ENCODE assay signal across 19 cellular contexts in genomic region chr2:60849165-60849564, GRCh38. TPM values are rescaled to one million over a fixed set of nuclear protein-coding genes. Genes with fewer than 3 reads are reported as not detected.
DNase-seq lines count a peak whose midpoint lies in the region; ATAC-seq and TF ChIP-seq lines count a peak whose summit lies in the region.
"Had no signal": no experiment of that assay in that cellular context is flagged by ENCODE, and none has a peak within 500 bp of the region (broad histone marks: within the 10 kb centered on the region; RNA-seq: fewer than 3 reads in every experiment).

No MANE protein-coding gene starts in this region.

- no peak overlapping the region for H4K8ac ChIP-seq in IMR-90 (ENCODE audit: low read depth in 2 of 2, low read length in 2 of 2)

- no peak overlapping the region for H3K4me2 ChIP-seq in IMR-90 (ENCODE audit: low read depth, low read length)

- in situ Hi-C loops in IMR-90 (cut with MboI; ENCODE audit: low sequenced_read_pairs) = no loop called here

- no peak overlapping the region for H2AK5ac ChIP-seq in IMR-90 (ENCODE audit: low read depth, low read length)

- no peak overlapping the region for H3K18ac ChIP-seq in IMR-90 (ENCODE audit: low read depth, low read length)

- no peaks in the 10 kb centered on the region for H3K9me3 ChIP-seq in IMR-90 (ENCODE audit: control insufficient read depth, insufficient read depth, low read length)
- H3K9me3 ChIP-seq: BE2C, Peyer's patch had no signal

- intact Hi-C loops in IMR-90 (cut with micrococcal nuclease) = no loop called here

- no peak overlapping the region for H2BK120ac ChIP-seq in IMR-90 (ENCODE audit: low read depth, low read length)

- no peaks in the 10 kb centered on the region for H4K20me1 ChIP-seq in IMR-90 (ENCODE audit: insufficient read depth, low read length)

- no peak overlapping the region for H4K91ac ChIP-seq in IMR-90 (ENCODE audit: insufficient read depth, low read depth, low read length)

- no peak overlapping the region for H2BK20ac ChIP-seq in IMR-90 (ENCODE audit: low read depth, low read length)

- H3K14ac ChIP-seq in IMR-90 (replicated peaks; ENCODE audit: low read depth, low read length) = no peak overlapping the region

- H3K4me3 ChIP-seq in IMR-90 (ENCODE audit: insufficient read depth, low read depth, low read length) (no peak overlapping the region), cardiac fibroblast (replicated peaks in 1 of 2; ENCODE audit: low read depth in 2 of 2, low read length in 2 of 2) (no peak overlapping the region), foreskin fibroblast (ENCODE audit: low read depth in 1 of 2, low read length in 2 of 2) (no peak overlapping the region)
- H3K4me3 ChIP-seq: Peyer's patch had no signal

- H2BK5ac ChIP-seq in IMR-90 (ENCODE audit: low read depth, low read length, poor library complexity, severe bottlenecking) = no peak overlapping the region

- H3K56ac ChIP-seq in IMR-90 (ENCODE audit: extremely low read depth, insufficient read depth, low read length) = no peak overlapping the region

- H3K27me3 ChIP-seq in IMR-90 (ENCODE audit: control insufficient read depth, insufficient read depth, low read length) = peaks cover 4% of the 10 kb centered on the region; the same call in 1 of the 2 replicates
- H3K27me3 ChIP-seq: BE2C, Peyer's patch had no signal

- no peak for ATAC-seq in IMR-90 (ENCODE audit: low read depth)
- no peak for ATAC-seq in GM21381 (IDR thresholded peaks at IDR 0.05; ENCODE audit: unreplicated experiment)
- ATAC-seq in HG02642 (IDR thresholded peaks at IDR 0.05; ENCODE audit: poor library complexity, unreplicated experiment) = no peak
- ATAC-seq: CD8-positive, alpha-beta T cell; HCT116; SK-N-SH treated with all-trans-retinoic acid at 6 μM for 48 hours had no signal

- H3K79me1 ChIP-seq in IMR-90 (ENCODE audit: low read depth in 1 of 2, low read length in 2 of 2) = no peaks in the 10 kb centered on the region

- H2BK15ac ChIP-seq in IMR-90 (ENCODE audit: low read depth, low read length) = no peak overlapping the region

- no peak overlapping the region for H2AFZ ChIP-seq in IMR-90 (replicated peaks; ENCODE audit: low read length, poor library complexity)

- H4K5ac ChIP-seq in IMR-90 (ENCODE audit: low read depth, low read length) = no peak overlapping the region

- CTCF ChIA-PET in IMR-90 (lab: Yijun Ruan, JAX) = interaction anchor here (0.7 to 1.1 kb wide), 2 partner anchors 11 to 207 kb away, joined by 3 read pairs; no protein-coding TSS in a partner anchor

- no peak overlapping the region for H3K23ac ChIP-seq in IMR-90 (ENCODE audit: low read depth, low read length)

- H3K36me3 ChIP-seq in IMR-90 (ENCODE audit: control insufficient read depth, insufficient read depth, low read length) = no peaks in the 10 kb centered on the region
- H3K36me3 ChIP-seq: BE2C, Peyer's patch had no signal

- TF ChIP-seq CTCF in IMR-90 (conservative IDR thresholded peaks at IDR 0.05; ENCODE audit: low read depth, low read length) = no peak
- TF ChIP-seq CTCF in cardiac fibroblast (IDR thresholded peaks at IDR 0.05; ENCODE audit: low read depth, low read length) = no peak
- TF ChIP-seq CTCF in foreskin fibroblast (IDR thresholded peaks at IDR 0.05; ENCODE audit: low read depth, low read length) = no peak

- no peak for TF ChIP-seq POLR2A in IMR-90 (IDR thresholded peaks at IDR 0.05; ENCODE audit: low read depth, low read length)

- POLR2A ChIA-PET in IMR-90 (lab: Charles Lee; ENCODE audit: unreplicated experiment) = no interaction called here

- H2AK9ac ChIP-seq in IMR-90 (replicated peaks; ENCODE audit: low read depth, low read length, poor library complexity) = no peak overlapping the region

- no peak overlapping the region for H3K27ac ChIP-seq in IMR-90 (ENCODE audit: insufficient read depth, low read length)
- H3K27ac ChIP-seq: Peyer's patch had no signal

- peak; percentile 41 for DNase-seq in EH (ENCODE audit: low read depth)
- DNase-seq in IMR-90 = peak; percentile 8
- DNase-seq in cardiac fibroblast (ENCODE audit: low read depth in 2 of 2) = peak; percentile 33 to 60
- DNase-seq in foreskin fibroblast = peak; percentile 2 to 23
- no peak for DNase-seq in H4 (ENCODE audit: low spot score)
- DNase-seq in activated CD4-positive, alpha-beta T cell treated with anti-CD3 and anti-CD28 coated beads for 48 hours = no peak
- DNase-seq: BE2C; CD8-positive, alpha-beta T cell; KBM-7; NCI-H1105 treated with DMSO at 0.1 percent for 48 hours; NCI-H187 treated with DMSO at 0.1 percent for 48 hours; NCI-H446 treated with DMSO at 0.1 percent for 48 hours; NCI-H774; Peyer's patch; SHP77 had no signal

- H3K9ac ChIP-seq in IMR-90 (ENCODE audit: low read depth, low read length) = no peak overlapping the region

- no peaks in the 10 kb centered on the region for H3K4me1 ChIP-seq in IMR-90 (ENCODE audit: control insufficient read depth, insufficient read depth, low read length)
- H3K4me1 ChIP-seq: BE2C, Peyer's patch had no signal

- no peak overlapping the region for H3K4ac ChIP-seq in IMR-90 (ENCODE audit: low read depth, low read length)

- no peak for TF ChIP-seq RAD21 in IMR-90 (IDR thresholded peaks at IDR 0.05; ENCODE audit: low read length)

- no CpG with 5 or more reads among the region's 5 CpGs for WGBS in IMR-90 (ENCODE audit: extremely low coverage in 2 of 2, insufficient read length in 1 of 2), 2 experiments

- no peaks in the 10 kb centered on the region for H3K9me1 ChIP-seq in IMR-90 (ENCODE audit: insufficient read depth, low read length)

- dilution Hi-C loops in IMR-90 (cut with HindIII; ENCODE audit: low sequenced_read_pairs, unreplicated experiment) = no loop called here

- no TSS peak for BruUV-seq in IMR-90 (replicated peaks; lab: Mats Ljungman, UMichigan)

TF ChIP-seq in IMR-90, 13 proteins besides CTCF, POLR2A, EP300 and RAD21:
- TF ChIP-seq CEBPB (IDR thresholded peaks at IDR 0.05; ENCODE audit: low read depth, low read length) = peak; percentile 47; the same call in 1 of the 2 replicates
- TF ChIP-seq BHLHE40 (IDR thresholded peaks at IDR 0.05; ENCODE audit: low read depth, low read length) = no peak
- no peak for TF ChIP-seq RFX5 (IDR thresholded peaks at IDR 0.05; ENCODE audit: low read depth, low read length)
- TF ChIP-seq CHD1 (IDR thresholded peaks at IDR 0.05; ENCODE audit: low read depth, low read length) = no peak
- no peak for TF ChIP-seq ELK1 (IDR thresholded peaks at IDR 0.05; ENCODE audit: borderline replicate concordance, low read depth, low read length)
- no peak for TF ChIP-seq FOS (IDR thresholded peaks at IDR 0.05; ENCODE audit: low read depth, low read length)

RNA-seq across cellular contexts. Expression of gene REL, which starts 32.2 kb away (rescaled TPM):
- 4.3 and 5.3 TPM in 2 replicates for total RNA-seq in IMR-90 (2012; rRNA removed)
- polyA plus RNA-seq in IMR-90 (2012; rRNA removed) = 1.2 and 1.3 TPM in 2 replicates
- polyA plus RNA-seq in IMR-90 (2012; cell fraction: cytosol; rRNA removed) = 0.12 and 0.21 TPM in 2 replicates
- polyA plus RNA-seq in IMR-90 (2012; cell fraction: nucleus; rRNA removed; ENCODE audit: low replicate concordance) = 0.38 and 3.6 TPM in 2 replicates
- total RNA-seq in H4 (2014; rRNA removed; shearing (Covaris generic)) = 2.9 and 3.0 TPM in 2 replicates

Comparison
In these comparisons a context has a peak if more than half of its experiments do, and no peak if none do; other contexts are left out.
1. DNase-seq: peak in EH (single experiment), IMR-90 (single experiment), cardiac fibroblast (2 of 2) and foreskin fibroblast (2 of 2); none in H4 (single experiment) and activated CD4-positive, alpha-beta T cell treated with anti-CD3 and anti-CD28 coated beads for 48 hours (single experiment).